In genomic region chr4:73193659-73194058, GRCh38 we compare ENCODE assay signal across 15 cellular contexts.
DNase-seq lines count a peak whose midpoint lies in the region; ATAC-seq, FAIRE-seq and TF ChIP-seq lines count a peak whose summit lies in the region.
"Had no signal": no experiment of that assay in that cellular context is flagged by ENCODE, and none has a peak within 500 bp of the region (broad histone marks: within the 10 kb centered on the region; RNA-seq: fewer than 3 reads in every experiment).

No MANE protein-coding gene starts in this region.

- no peak overlapping the region for H3K56ac ChIP-seq in H1 (replicated peaks; ENCODE audit: insufficient read length, low read depth, low read length)

- no peak overlapping the region for H2AK5ac ChIP-seq in H1 (ENCODE audit: low read depth, low read length)

- H3K4me2 ChIP-seq in H1 (ENCODE audit: insufficient read depth in 1 of 2, low read depth in 2 of 2, low read length in 2 of 2), result no peak overlapping the region

- H3K36me3 ChIP-seq in H1 (ENCODE audit: control insufficient read depth in 2 of 4, insufficient read depth in 4 of 4, low read length in 3 of 4), result peaks cover 0 to 3% (median 1%) of the 10 kb centered on the region in 4 experiments; a peak in 1 of 8 replicates

- H3K79me2 ChIP-seq in H1 (ENCODE audit: control insufficient read depth in 1 of 2, insufficient read depth in 2 of 2, low read length in 2 of 2), result peaks cover 0 to 90% of the 10 kb centered on the region in 2 experiments; a peak in 2 of 4 replicates

- H3K23me2 ChIP-seq in H1 (ENCODE audit: low read depth, low read length), result no peaks in the 10 kb centered on the region; the same call in 1 of the 2 replicates

- H3K4ac ChIP-seq in H1 (replicated peaks; ENCODE audit: insufficient read length, low read depth, low read length), result no peak overlapping the region

- H3K18ac ChIP-seq in H1 (ENCODE audit: extremely low read depth, low read length), result no peak overlapping the region

- H4K91ac ChIP-seq in H1 (replicated peaks; ENCODE audit: insufficient read length, low read length), result no peak overlapping the region

- H3K4me3 ChIP-seq in H1 (ENCODE audit: extremely low read depth in 1 of 4, insufficient read depth in 2 of 4, low read depth in 3 of 4, low read length in 4 of 4), result no peak overlapping the region

- H3K4me1 ChIP-seq in H1 (replicated peaks in 1 of 4; ENCODE audit: control insufficient read depth in 3 of 4, insufficient read depth in 4 of 4, low read length in 3 of 4), result peaks cover 0 to under 1% (median 0%) of the 10 kb centered on the region in 4 experiments; a peak in 1 of 7 replicates

- ATAC-seq in GM18873 (IDR thresholded peaks at IDR 0.05; ENCODE audit: low FRiP score, unreplicated experiment) (peak; percentile 17), GM21576 (IDR thresholded peaks at IDR 0.05; ENCODE audit: unreplicated experiment) (peak; percentile 15), HG03108 (IDR thresholded peaks at IDR 0.05; ENCODE audit: unreplicated experiment) (peak; percentile 12), GM19467 (IDR thresholded peaks at IDR 0.05; ENCODE audit: unreplicated experiment) (no peak), SK-N-SH treated with all-trans-retinoic acid at 6 μM for 48 hours (no peak)
- ATAC-seq: right cardiac atrium had no signal

- TF ChIP-seq EP300 in H1 (IDR thresholded peaks at IDR 0.05; ENCODE audit: borderline replicate concordance in 1 of 2, low read depth in 2 of 2, low read length in 2 of 2), result no peak

- H2BK5ac ChIP-seq in H1 (ENCODE audit: low read depth, low read length), result no peak overlapping the region

- TF ChIP-seq POLR2A in H1 (IDR thresholded peaks at IDR 0.05; ENCODE audit: control extremely low read depth in 1 of 2, low read depth in 2 of 2, low read length in 2 of 2), result no peak

- H2BK20ac ChIP-seq in H1 (ENCODE audit: low read length), result no peak overlapping the region

- CTCF ChIA-PET in H1 (lab: Charles Lee; ENCODE audit: partially characterized antibody), result interaction anchor here (0.6 kb wide), 1 partner anchor 86 kb away, joined by 3 read pairs; no protein-coding TSS in a partner anchor

- WGBS in H1 (ENCODE audit: extremely low coverage in 1 of 2, insufficient coverage in 1 of 2, insufficient read length in 1 of 2, insufficient replicate concordance in 2 of 2, low coverage in 1 of 2, low lambda C conversion rate in 2 of 2, missing lambda C conversion rate in 1 of 2), 2 experiments, result 90% methylated on average over 4 of the region's 4 CpGs; no CpG with 5 or more reads in 1 of the 2 experiments

- H3K14ac ChIP-seq in H1 (ENCODE audit: insufficient read length), result no peak overlapping the region

- POLR2A ChIA-PET in H1 (lab: Charles Lee; ENCODE audit: partially characterized antibody), result interaction anchor here (1.2 kb wide), 1 partner anchor 65 kb away, joined by 3 read pairs; the partner anchor contains the start of gene ANKRD17

- no peaks in the 10 kb centered on the region for H3K79me1 ChIP-seq in H1 (ENCODE audit: low read depth, low read length)

- H3K27me3 ChIP-seq in H1 (replicated peaks in 1 of 4; ENCODE audit: control insufficient read depth in 3 of 4, extremely low read depth in 1 of 4, insufficient read depth in 3 of 4, low read length in 3 of 4), result no peaks in the 10 kb centered on the region

- H3K9ac ChIP-seq in H1 (replicated peaks in 1 of 4; ENCODE audit: extremely low read depth in 1 of 4, low read depth in 3 of 4, low read length in 3 of 4), result no peak overlapping the region

- no peak overlapping the region; the same call in 1 of the 2 replicates for H4K8ac ChIP-seq in H1 (ENCODE audit: extremely low read depth, insufficient read depth, low read length)

- H2BK120ac ChIP-seq in H1 (replicated peaks; ENCODE audit: low read depth, low read length), result no peak overlapping the region

- peaks cover 0 to 2% of the 10 kb centered on the region in 2 experiments for H4K20me1 ChIP-seq in H1 (replicated peaks in 1 of 2; ENCODE audit: control insufficient read depth in 1 of 2, insufficient read depth in 2 of 2, low read length in 2 of 2)

- no peak overlapping the region for H2BK12ac ChIP-seq in H1 (ENCODE audit: low read depth, low read length)

- DNase-seq in H1 (ENCODE audit: low read depth in 1 of 2, low spot score in 2 of 2) (no peak), NK-92 (lab: John Stamatoyannopoulos, UW; ENCODE audit: unreplicated experiment) (no peak), SK-N-DZ (ENCODE audit: low spot score) (no peak)
- DNase-seq: activated CD4-positive, alpha-beta T cell treated with anti-CD3 and anti-CD28 coated beads for 1 hour; activated naive CD4-positive, alpha-beta T cell treated with Interleukin-2 at 50 U/mL for 16 hours; AML-193; dermis blood vessel endothelial cell; NCI-H1105; right cardiac atrium; T-helper 2 cell had no signal

- TF ChIP-seq RAD21 in H1 (IDR thresholded peaks at IDR 0.05 in 1 of 2, conservative IDR thresholded peaks at IDR 0.05 in 1 of 2; ENCODE audit: low read depth in 2 of 2, low read length in 2 of 2), result no peak

- no peak overlapping the region for H4K5ac ChIP-seq in H1 (ENCODE audit: insufficient read length, low read depth, low read length)

- no peaks in the 10 kb centered on the region for H3K9me3 ChIP-seq in H1 (ENCODE audit: insufficient read depth in 2 of 2, low read depth in 1 of 2, low read length in 1 of 2)

- H3K23ac ChIP-seq in H1 (ENCODE audit: insufficient read length), result no peak overlapping the region

- no peak overlapping the region for H2AFZ ChIP-seq in H1 (ENCODE audit: low read length)

- no peak for TF ChIP-seq CTCF in H1 (IDR thresholded peaks at IDR 0.05; ENCODE audit: control extremely low read depth in 1 of 3, insufficient read depth in 1 of 3, low read depth in 1 of 3, low read length in 3 of 3)

- H2BK15ac ChIP-seq in H1 (ENCODE audit: low read length), result no peak overlapping the region

- no peak for FAIRE-seq in H1 (lab: Jason Lieb, UNC)

- H3K27ac ChIP-seq in H1 (ENCODE audit: low read depth, low read length), result no peak overlapping the region

TF ChIP-seq in H1, 55 proteins besides CTCF, POLR2A, EP300 and RAD21:
- TF ChIP-seq RNF2 (IDR thresholded peaks at IDR 0.05; ENCODE audit: borderline replicate concordance, low read depth, low read length, missing control alignments, poor library complexity, severe bottlenecking) (no peak), SIRT6 (IDR thresholded peaks at IDR 0.05; ENCODE audit: low read length) (no peak), BRCA1 (IDR thresholded peaks at IDR 0.05; ENCODE audit: low read depth, low read length) (no peak), CEBPB (IDR thresholded peaks at IDR 0.05; ENCODE audit: low read depth, low read length) (peak; percentile 88), E2F6 (IDR thresholded peaks at IDR 0.05) (no peak)

TF ChIP-seq in SK-N-SH treated with all-trans-retinoic acid at 6 μM for 48 hours, 23 proteins besides CTCF, POLR2A, EP300 and RAD21:
- no peak for TF ChIP-seq ZNF70 (CRISPR knock-in tag; IDR thresholded peaks at IDR 0.05)
- TF ChIP-seq CSRNP3 (CRISPR knock-in tag; IDR thresholded peaks at IDR 0.05), result no peak
- no peak for TF ChIP-seq ESRRG (CRISPR knock-in tag; IDR thresholded peaks at IDR 0.05)

Comparison
In these comparisons a context has a peak if more than half of its experiments do, and no peak if none do; other contexts are left out.
1. ATAC-seq: peak in GM18873 (single experiment), GM21576 (single experiment) and HG03108 (single experiment); none in GM19467 (single experiment) and SK-N-SH treated with all-trans-retinoic acid at 6 μM for 48 hours (single experiment).